8 cellular contexts compared by ENCODE assay signal in the genomic region with DNA sequence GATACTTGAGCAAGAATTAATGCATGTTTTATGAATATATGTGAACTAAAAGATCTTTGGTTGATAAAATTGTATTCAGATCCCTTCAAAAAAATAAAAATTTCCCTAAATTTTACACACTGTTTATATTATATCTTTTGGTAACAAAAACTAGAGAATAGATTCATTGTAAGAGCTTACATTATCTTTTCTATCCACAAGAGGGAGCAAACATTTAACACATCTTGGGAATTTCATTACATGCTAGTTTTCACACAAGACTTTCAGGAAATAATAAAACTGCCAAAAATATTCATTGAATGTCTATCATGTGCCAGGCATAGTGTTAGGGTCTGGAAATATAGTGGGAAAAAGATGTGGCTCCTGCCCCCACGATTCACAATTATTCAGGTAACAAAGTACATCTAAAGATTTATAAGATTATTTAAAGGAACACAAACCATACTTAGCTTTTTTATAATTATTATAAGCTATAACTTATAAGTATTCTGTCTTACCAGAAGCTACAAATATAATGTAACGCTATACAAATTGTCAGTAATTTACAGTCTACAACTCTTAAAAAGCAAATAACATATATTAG. TPM values are rescaled to one million over a fixed set of nuclear protein-coding genes. Genes with fewer than 3 reads are reported as not detected.
DNase-seq lines count a peak whose midpoint lies in the region; ATAC-seq and TF ChIP-seq lines count a peak whose summit lies in the region.

No MANE protein-coding gene starts in this region.

- H3K36me3 ChIP-seq in SK-N-SH (replicated peaks in 1 of 2; ENCODE audit: control insufficient read depth in 1 of 2, insufficient read depth in 2 of 2, low read length in 1 of 2) (no peaks in the 10 kb centered on the region), suprapubic skin (peaks cover 4% of the 10 kb centered on the region)

- TF ChIP-seq EP300 in SK-N-SH (IDR thresholded peaks at IDR 0.05; ENCODE audit: borderline replicate concordance in 1 of 2, low read depth in 1 of 2, low read length in 1 of 2) (no peak), suprapubic skin (IDR thresholded peaks at IDR 0.05) (no peak)

- H4K20me1 ChIP-seq in SK-N-SH (ENCODE audit: insufficient read depth), result no peaks in the 10 kb centered on the region

- CTCF ChIA-PET in SK-N-SH (lab: Yijun Ruan, JAX), result interaction anchor here (0.6 to 2.9 kb wide), 41 partner anchors 9 to 936 kb away, joined by 3 to 43 read pairs (median 4); a partner anchor contains a TSS

- no peaks in the 10 kb centered on the region for H3K27me3 ChIP-seq in SK-N-SH (ENCODE audit: insufficient read depth)
- H3K27me3 ChIP-seq in suprapubic skin, result no peaks in the 10 kb centered on the region

- peak; percentile 69 for TF ChIP-seq RAD21 in SK-N-SH (IDR thresholded peaks at IDR 0.05; ENCODE audit: low read length)

- H3F3A ChIP-seq in SK-N-SH (replicated peaks; ENCODE audit: insufficient read depth), result peaks cover 13% of the 10 kb centered on the region

- H3K79me2 ChIP-seq in SK-N-SH (ENCODE audit: insufficient read depth), result peaks cover 57% of the 10 kb centered on the region

- no peak overlapping the region for H3K9ac ChIP-seq in SK-N-SH

- no peaks in the 10 kb centered on the region for H3K9me2 ChIP-seq in SK-N-SH

- ATAC-seq in HG03378 (IDR thresholded peaks at IDR 0.05; ENCODE audit: unreplicated experiment), result no peak

- no peak for TF ChIP-seq POLR2A in suprapubic skin (IDR thresholded peaks at IDR 0.05)

- peak; percentile 74 for TF ChIP-seq CTCF in SK-N-SH (IDR thresholded peaks at IDR 0.05)
- TF ChIP-seq CTCF in suprapubic skin (IDR thresholded peaks at IDR 0.05), result peak; percentile 16 to 34

- DNase-seq in CMK (ENCODE audit: low read depth), result peak; percentile 14
- peak; percentile 9 for DNase-seq in HuH-7 (ENCODE audit: low spot score)
- peak; percentile 27 for DNase-seq in SK-N-SH
- peak; percentile 41 for DNase-seq in glomerular endothelial cell (ENCODE audit: extremely low read depth, low read depth, low spot score)
- DNase-seq in suprapubic skin (ENCODE audit: low spot score in 2 of 2), result no peak
- DNase-seq in HK-2 (ENCODE audit: unreplicated experiment), result no peak
- no peak for DNase-seq in stimulated activated CD4-positive, alpha-beta T cell treated with anti-CD3 and anti-CD28 coated beads, Interleukin-4, amount 100 ng/mL, for 1 hour

- no peaks in the 10 kb centered on the region for H3K9me3 ChIP-seq in SK-N-SH
- H3K9me3 ChIP-seq in suprapubic skin, result no peaks in the 10 kb centered on the region

- no peaks in the 10 kb centered on the region for H3K4me1 ChIP-seq in SK-N-SH (ENCODE audit: control insufficient read depth in 1 of 2, insufficient read depth in 2 of 2, low read depth in 1 of 2, low read length in 1 of 2)
- no peaks in the 10 kb centered on the region for H3K4me1 ChIP-seq in suprapubic skin

- no peak overlapping the region for H3K4me2 ChIP-seq in SK-N-SH

- H3K4me3 ChIP-seq in SK-N-SH (ENCODE audit: low read depth in 2 of 2, low read length in 1 of 2) (no peak overlapping the region), suprapubic skin (no peak overlapping the region)

- POLR2A ChIA-PET in SK-N-SH (lab: Yijun Ruan, JAX), result no interaction called here

- WGBS in SK-N-SH (ENCODE audit: low lambda C conversion rate), result 30% methylated on average over 2 of the region's 2 CpGs
- WGBS in suprapubic skin, result 40% methylated on average over 2 of the region's 2 CpGs

- no peak overlapping the region for H2AFZ ChIP-seq in SK-N-SH (ENCODE audit: low read depth)

- no peak overlapping the region for H3K27ac ChIP-seq in SK-N-SH (ENCODE audit: low read depth in 2 of 2, low read length in 1 of 2)
- H3K27ac ChIP-seq in suprapubic skin, result no peak overlapping the region

TF ChIP-seq in SK-N-SH, 30 proteins besides CTCF, POLR2A, EP300 and RAD21:
- TF ChIP-seq ELF1 (IDR thresholded peaks at IDR 0.05), result no peak
- TF ChIP-seq, protein P1, sequence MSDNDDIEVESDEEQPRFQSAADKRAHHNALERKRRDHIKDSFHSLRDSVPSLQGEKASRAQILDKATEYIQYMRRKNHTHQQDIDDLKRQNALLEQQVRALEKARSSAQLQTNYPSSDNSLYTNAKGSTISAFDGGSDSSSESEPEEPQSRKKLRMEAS (IDR thresholded peaks at IDR 0.05; ENCODE audit: low read depth), result no peak
- peak; percentile 49 for TF ChIP-seq SMC3 (IDR thresholded peaks at IDR 0.05; ENCODE audit: low read depth, low read length)
TF ChIP-seq in SK-N-SH: peak in this region for 1.

RNA-seq across cellular contexts. Expression of a gene that starts 30.6 kb away (rescaled TPM):
- polyA plus RNA-seq in SK-N-SH (2012; rRNA removed), result 8.7 and 9.7 TPM in 2 replicates
- 16.1 and 20.5 TPM in 2 replicates for polyA plus RNA-seq in SK-N-SH (2012; cell fraction: cytosol; rRNA removed)
- 5.2 and 8.0 TPM in 2 replicates for polyA plus RNA-seq in SK-N-SH (2012; cell fraction: nucleus; rRNA removed)
- total RNA-seq in glomerular endothelial cell (28.3 and 42.9 TPM in 2 replicates), suprapubic skin (10 to 100 TPM; 35.1 to 61.6 (median 45.4) TPM)

RNA-seq across cellular contexts. Expression of a gene that starts 40.6 kb away (rescaled TPM):
- 27.0 and 29.4 TPM in 2 replicates for polyA plus RNA-seq in SK-N-SH (2012; rRNA removed)
- polyA plus RNA-seq in SK-N-SH (2012; cell fraction: cytosol; rRNA removed), result 32.5 and 34.1 TPM in 2 replicates
- 14.5 and 18.9 TPM in 2 replicates for polyA plus RNA-seq in SK-N-SH (2012; cell fraction: nucleus; rRNA removed)
- total RNA-seq in glomerular endothelial cell, result 1.0 and 3.3 TPM in 2 replicates
- total RNA-seq in suprapubic skin, result 10 to 100 TPM in 3 of 4 donors, 1 to 10 TPM in 1; 9.9 to 13.0 (median 11.1) TPM

Comparison
In these comparisons a context has a peak if more than half of its experiments do, and no peak if none do; other contexts are left out.
1. DNase-seq: peak in CMK (single experiment), HuH-7 (single experiment), SK-N-SH (single experiment) and glomerular endothelial cell (single experiment); none in suprapubic skin (0 of 2), HK-2 (single experiment) and stimulated activated CD4-positive, alpha-beta T cell treated with anti-CD3 and anti-CD28 coated beads, Interleukin-4, amount 100 ng/mL, for 1 hour (single experiment).